Comparison of ENCODE assay signal across 1 cellular context in genomic region chr5:78610163-78610583, GRCh38.
A peak's percentile ranks its signal among the peaks of the same experiment; 100 is the strongest.
TF ChIP-seq lines count a peak whose summit lies in the region.

No MANE protein-coding gene starts in this region.

TF ChIP-seq in SK-N-SH, 30 proteins besides CTCF, POLR2A, EP300 and RAD21 (continued from another document):
- TF ChIP-seq, protein P1, sequence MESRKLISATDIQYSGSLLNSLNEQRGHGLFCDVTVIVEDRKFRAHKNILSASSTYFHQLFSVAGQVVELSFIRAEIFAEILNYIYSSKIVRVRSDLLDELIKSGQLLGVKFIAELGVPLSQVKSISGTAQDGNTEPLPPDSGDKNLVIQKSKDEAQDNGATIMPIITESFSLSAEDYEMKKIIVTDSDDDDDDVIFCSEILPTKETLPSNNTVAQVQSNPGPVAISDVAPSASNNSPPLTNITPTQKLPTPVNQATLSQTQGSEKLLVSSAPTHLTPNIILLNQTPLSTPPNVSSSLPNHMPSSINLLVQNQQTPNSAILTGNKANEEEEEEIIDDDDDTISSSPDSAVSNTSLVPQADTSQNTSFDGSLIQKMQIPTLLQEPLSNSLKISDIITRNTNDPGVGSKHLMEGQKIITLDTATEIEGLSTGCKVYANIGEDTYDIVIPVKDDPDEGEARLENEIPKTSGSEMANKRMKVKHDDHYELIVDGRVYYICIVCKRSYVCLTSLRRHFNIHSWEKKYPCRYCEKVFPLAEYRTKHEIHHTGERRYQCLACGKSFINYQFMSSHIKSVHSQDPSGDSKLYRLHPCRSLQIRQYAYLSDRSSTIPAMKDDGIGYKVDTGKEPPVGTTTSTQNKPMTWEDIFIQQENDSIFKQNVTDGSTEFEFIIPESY (IDR thresholded peaks at IDR 0.05; ENCODE audit: borderline replicate concordance, low read depth), result no peak
- TF ChIP-seq FOSL2 (IDR thresholded peaks at IDR 0.05; ENCODE audit: borderline replicate concordance, low read depth) (peak; percentile 84), TEAD4 (IDR thresholded peaks at IDR 0.05; ENCODE audit: borderline replicate concordance, insufficient read depth) (peak; percentile 94), RXRA (IDR thresholded peaks at IDR 0.05; ENCODE audit: borderline replicate concordance, low read depth) (peak; percentile 78; the same call in 1 of the 2 replicates), PBX3 (IDR thresholded peaks at IDR 0.05) (peak; percentile 93), NRF1 (IDR thresholded peaks at IDR 0.05; ENCODE audit: low read depth, low read length) (no peak), TCF12 (IDR thresholded peaks at IDR 0.05) (peak; percentile 99), MAX (IDR thresholded peaks at IDR 0.05; ENCODE audit: low read depth) (peak; percentile 93), SIN3A (IDR thresholded peaks at IDR 0.05; ENCODE audit: borderline replicate concordance, low read depth, low read length) (peak; percentile 73; the same call in 1 of the 2 replicates), FOXM1 (IDR thresholded peaks at IDR 0.05; ENCODE audit: low read depth) (peak; percentile 76), MEF2A (IDR thresholded peaks at IDR 0.05; ENCODE audit: borderline replicate concordance, low read depth) (0 out of 2 replicates have a peak, but pooled peaks have one; percentile 22), MXI1 (IDR thresholded peaks at IDR 0.05; ENCODE audit: low read depth, low read length) (no peak), GABPA (IDR thresholded peaks at IDR 0.05; ENCODE audit: low read depth) (no peak), ELF1 (IDR thresholded peaks at IDR 0.05) (no peak), USF2 (IDR thresholded peaks at IDR 0.05; ENCODE audit: borderline replicate concordance, low read depth, low read length) (no peak), NFIC (IDR thresholded peaks at IDR 0.05; ENCODE audit: borderline replicate concordance) (peak; percentile 92), JUND (IDR thresholded peaks at IDR 0.05) (peak; percentile 91), SMC3 (IDR thresholded peaks at IDR 0.05; ENCODE audit: low read depth, low read length) (no peak), RCOR1 (IDR thresholded peaks at IDR 0.05; ENCODE audit: low read length) (no peak), POLR2AphosphoS5 (IDR thresholded peaks at IDR 0.05; ENCODE audit: low read depth, low read length) (peak; percentile 85)
- TF ChIP-seq, protein P2, sequence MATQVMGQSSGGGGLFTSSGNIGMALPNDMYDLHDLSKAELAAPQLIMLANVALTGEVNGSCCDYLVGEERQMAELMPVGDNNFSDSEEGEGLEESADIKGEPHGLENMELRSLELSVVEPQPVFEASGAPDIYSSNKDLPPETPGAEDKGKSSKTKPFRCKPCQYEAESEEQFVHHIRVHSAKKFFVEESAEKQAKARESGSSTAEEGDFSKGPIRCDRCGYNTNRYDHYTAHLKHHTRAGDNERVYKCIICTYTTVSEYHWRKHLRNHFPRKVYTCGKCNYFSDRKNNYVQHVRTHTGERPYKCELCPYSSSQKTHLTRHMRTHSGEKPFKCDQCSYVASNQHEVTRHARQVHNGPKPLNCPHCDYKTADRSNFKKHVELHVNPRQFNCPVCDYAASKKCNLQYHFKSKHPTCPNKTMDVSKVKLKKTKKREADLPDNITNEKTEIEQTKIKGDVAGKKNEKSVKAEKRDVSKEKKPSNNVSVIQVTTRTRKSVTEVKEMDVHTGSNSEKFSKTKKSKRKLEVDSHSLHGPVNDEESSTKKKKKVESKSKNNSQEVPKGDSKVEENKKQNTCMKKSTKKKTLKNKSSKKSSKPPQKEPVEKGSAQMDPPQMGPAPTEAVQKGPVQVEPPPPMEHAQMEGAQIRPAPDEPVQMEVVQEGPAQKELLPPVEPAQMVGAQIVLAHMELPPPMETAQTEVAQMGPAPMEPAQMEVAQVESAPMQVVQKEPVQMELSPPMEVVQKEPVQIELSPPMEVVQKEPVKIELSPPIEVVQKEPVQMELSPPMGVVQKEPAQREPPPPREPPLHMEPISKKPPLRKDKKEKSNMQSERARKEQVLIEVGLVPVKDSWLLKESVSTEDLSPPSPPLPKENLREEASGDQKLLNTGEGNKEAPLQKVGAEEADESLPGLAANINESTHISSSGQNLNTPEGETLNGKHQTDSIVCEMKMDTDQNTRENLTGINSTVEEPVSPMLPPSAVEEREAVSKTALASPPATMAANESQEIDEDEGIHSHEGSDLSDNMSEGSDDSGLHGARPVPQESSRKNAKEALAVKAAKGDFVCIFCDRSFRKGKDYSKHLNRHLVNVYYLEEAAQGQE (IDR thresholded peaks at IDR 0.05; ENCODE audit: low read depth, low read length), result peak; percentile 58; the same call in 1 of the 2 replicates
TF ChIP-seq in SK-N-SH: peak in this region for 13.
